Comparison of ENCODE assay signal across 1 cellular context in the genomic region with DNA sequence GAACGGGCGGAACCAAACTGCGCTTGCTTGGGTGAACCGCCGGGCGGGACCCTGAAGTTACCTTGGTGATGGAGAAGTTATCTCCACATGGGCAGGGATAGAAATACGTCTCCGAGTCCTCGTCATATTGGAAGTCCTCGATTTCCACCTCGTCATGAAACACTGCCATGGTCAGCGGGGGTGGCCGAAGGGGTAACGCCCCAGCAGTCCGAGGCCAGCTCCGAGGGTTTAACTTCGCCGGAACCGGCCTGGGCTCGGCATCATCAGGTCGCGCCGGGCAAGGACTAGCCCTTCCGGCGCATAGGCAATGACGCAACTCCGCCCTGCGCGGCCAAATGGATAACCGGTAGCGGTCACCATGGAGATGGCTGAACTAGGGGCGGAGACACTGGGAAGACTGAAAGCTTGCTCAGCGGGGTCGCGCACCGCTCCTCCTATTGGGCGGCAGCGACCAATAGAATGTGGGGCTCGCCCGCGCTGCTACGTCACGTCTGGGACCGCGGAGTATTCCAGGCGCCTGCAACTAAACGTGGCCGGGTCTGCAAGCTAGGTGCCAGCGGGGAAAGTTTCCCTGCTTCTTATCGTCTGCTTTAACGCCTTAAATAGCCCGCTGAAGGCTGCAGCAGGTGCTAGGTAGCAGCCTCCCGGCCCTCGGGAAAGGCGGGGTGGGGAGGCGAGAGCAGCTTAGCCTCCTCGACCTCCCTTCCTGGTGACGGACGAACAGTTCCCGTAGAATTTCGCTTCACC.
A peak's percentile ranks its signal among the peaks of the same experiment; 100 is the strongest.
TF ChIP-seq lines count a peak whose summit lies in the region.

TSS of gene DPH3 (minus strand) at position 236 of the 747 bp plus-strand sequence. CDS start at position 169, 67 bp downstream.
A gene with protein sequence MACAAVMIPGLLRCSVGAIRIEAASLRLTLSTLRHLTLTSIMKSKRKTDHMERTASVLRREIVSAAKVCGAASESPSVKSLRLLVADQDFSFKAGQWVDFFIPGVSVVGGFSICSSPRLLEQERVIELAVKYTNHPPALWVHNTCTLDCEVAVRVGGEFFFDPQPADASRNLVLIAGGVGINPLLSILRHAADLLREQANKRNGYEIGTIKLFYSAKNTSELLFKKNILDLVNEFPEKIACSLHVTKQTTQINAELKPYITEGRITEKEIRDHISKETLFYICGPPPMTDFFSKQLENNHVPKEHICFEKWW (plus strand): TSS at position 505 of the 747 bp plus-strand sequence. CDS start 5,741 bp downstream, outside the sequence.

TF ChIP-seq in K562, 482 proteins besides CTCF, POLR2A, EP300 and RAD21 (continued from another document and continues in another):
- TF ChIP-seq, protein P1, sequence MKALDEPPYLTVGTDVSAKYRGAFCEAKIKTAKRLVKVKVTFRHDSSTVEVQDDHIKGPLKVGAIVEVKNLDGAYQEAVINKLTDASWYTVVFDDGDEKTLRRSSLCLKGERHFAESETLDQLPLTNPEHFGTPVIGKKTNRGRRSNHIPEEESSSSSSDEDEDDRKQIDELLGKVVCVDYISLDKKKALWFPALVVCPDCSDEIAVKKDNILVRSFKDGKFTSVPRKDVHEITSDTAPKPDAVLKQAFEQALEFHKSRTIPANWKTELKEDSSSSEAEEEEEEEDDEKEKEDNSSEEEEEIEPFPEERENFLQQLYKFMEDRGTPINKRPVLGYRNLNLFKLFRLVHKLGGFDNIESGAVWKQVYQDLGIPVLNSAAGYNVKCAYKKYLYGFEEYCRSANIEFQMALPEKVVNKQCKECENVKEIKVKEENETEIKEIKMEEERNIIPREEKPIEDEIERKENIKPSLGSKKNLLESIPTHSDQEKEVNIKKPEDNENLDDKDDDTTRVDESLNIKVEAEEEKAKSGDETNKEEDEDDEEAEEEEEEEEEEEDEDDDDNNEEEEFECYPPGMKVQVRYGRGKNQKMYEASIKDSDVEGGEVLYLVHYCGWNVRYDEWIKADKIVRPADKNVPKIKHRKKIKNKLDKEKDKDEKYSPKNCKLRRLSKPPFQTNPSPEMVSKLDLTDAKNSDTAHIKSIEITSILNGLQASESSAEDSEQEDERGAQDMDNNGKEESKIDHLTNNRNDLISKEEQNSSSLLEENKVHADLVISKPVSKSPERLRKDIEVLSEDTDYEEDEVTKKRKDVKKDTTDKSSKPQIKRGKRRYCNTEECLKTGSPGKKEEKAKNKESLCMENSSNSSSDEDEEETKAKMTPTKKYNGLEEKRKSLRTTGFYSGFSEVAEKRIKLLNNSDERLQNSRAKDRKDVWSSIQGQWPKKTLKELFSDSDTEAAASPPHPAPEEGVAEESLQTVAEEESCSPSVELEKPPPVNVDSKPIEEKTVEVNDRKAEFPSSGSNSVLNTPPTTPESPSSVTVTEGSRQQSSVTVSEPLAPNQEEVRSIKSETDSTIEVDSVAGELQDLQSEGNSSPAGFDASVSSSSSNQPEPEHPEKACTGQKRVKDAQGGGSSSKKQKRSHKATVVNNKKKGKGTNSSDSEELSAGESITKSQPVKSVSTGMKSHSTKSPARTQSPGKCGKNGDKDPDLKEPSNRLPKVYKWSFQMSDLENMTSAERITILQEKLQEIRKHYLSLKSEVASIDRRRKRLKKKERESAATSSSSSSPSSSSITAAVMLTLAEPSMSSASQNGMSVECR (CRISPR knock-in tag; IDR thresholded peaks at IDR 0.05), result peak; percentile 63
- peak; percentile 47; the same call in 1 of the 2 replicates for TF ChIP-seq L3MBTL2 (IDR thresholded peaks at IDR 0.05)
- peak; percentile 96 for TF ChIP-seq POLR2G (IDR thresholded peaks at IDR 0.05; ENCODE audit: low read depth, low read length)
- TF ChIP-seq SAFB (IDR thresholded peaks at IDR 0.05; ENCODE audit: borderline replicate concordance, low read depth, low read length), result no peak
- no peak for TF ChIP-seq PTBP1 (IDR thresholded peaks at IDR 0.05; ENCODE audit: low read depth, low read length)
- no peak for TF ChIP-seq PHF21A (IDR thresholded peaks at IDR 0.05; ENCODE audit: borderline replicate concordance, low read depth)
- TF ChIP-seq ZNF695 (CRISPR knock-in tag; IDR thresholded peaks at IDR 0.05), result 0 out of 2 replicates have a peak, but pooled peaks have one; percentile 71
- peak; percentile 96 for TF ChIP-seq NBN (IDR thresholded peaks at IDR 0.05; ENCODE audit: low read depth)
- TF ChIP-seq ILF3 (IDR thresholded peaks at IDR 0.05; ENCODE audit: borderline replicate concordance), result no peak
- peak; percentile 90 for TF ChIP-seq NR4A1 (CRISPR knock-in tag; IDR thresholded peaks at IDR 0.05)
- peak; percentile 53; the same call in 1 of the 2 replicates for TF ChIP-seq NR4A1 (tag; IDR thresholded peaks at IDR 0.05)
- TF ChIP-seq, protein P2, sequence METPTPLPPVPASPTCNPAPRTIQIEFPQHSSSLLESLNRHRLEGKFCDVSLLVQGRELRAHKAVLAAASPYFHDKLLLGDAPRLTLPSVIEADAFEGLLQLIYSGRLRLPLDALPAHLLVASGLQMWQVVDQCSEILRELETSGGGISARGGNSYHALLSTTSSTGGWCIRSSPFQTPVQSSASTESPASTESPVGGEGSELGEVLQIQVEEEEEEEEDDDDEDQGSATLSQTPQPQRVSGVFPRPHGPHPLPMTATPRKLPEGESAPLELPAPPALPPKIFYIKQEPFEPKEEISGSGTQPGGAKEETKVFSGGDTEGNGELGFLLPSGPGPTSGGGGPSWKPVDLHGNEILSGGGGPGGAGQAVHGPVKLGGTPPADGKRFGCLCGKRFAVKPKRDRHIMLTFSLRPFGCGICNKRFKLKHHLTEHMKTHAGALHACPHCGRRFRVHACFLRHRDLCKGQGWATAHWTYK (CRISPR knock-in tag; IDR thresholded peaks at IDR 0.05), result peak; percentile 20; the same call in 1 of the 2 replicates
- TF ChIP-seq CREM (IDR thresholded peaks at IDR 0.05; ENCODE audit: low read depth), result peak; percentile 99
- TF ChIP-seq ZNF133 (CRISPR knock-in tag; IDR thresholded peaks at IDR 0.05), result 0 out of 2 replicates have a peak, but pooled peaks have one; percentile 57
- TF ChIP-seq, protein P3, sequence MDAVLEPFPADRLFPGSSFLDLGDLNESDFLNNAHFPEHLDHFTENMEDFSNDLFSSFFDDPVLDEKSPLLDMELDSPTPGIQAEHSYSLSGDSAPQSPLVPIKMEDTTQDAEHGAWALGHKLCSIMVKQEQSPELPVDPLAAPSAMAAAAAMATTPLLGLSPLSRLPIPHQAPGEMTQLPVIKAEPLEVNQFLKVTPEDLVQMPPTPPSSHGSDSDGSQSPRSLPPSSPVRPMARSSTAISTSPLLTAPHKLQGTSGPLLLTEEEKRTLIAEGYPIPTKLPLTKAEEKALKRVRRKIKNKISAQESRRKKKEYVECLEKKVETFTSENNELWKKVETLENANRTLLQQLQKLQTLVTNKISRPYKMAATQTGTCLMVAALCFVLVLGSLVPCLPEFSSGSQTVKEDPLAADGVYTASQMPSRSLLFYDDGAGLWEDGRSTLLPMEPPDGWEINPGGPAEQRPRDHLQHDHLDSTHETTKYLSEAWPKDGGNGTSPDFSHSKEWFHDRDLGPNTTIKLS (IDR thresholded peaks at IDR 0.05; ENCODE audit: borderline replicate concordance, low read depth), result peak; percentile 74; the same call in 1 of the 2 replicates
- TF ChIP-seq MAFK (IDR thresholded peaks at IDR 0.05; ENCODE audit: low read length), result no peak
- TF ChIP-seq SRF (CRISPR knock-in tag; IDR thresholded peaks at IDR 0.05), result peak; percentile 20 to 62; a peak in 2 of 4 replicates
- no peak; the same call in 1 of the 2 replicates for TF ChIP-seq BACH1 (tag; IDR thresholded peaks at IDR 0.05)
- TF ChIP-seq, protein P4, sequence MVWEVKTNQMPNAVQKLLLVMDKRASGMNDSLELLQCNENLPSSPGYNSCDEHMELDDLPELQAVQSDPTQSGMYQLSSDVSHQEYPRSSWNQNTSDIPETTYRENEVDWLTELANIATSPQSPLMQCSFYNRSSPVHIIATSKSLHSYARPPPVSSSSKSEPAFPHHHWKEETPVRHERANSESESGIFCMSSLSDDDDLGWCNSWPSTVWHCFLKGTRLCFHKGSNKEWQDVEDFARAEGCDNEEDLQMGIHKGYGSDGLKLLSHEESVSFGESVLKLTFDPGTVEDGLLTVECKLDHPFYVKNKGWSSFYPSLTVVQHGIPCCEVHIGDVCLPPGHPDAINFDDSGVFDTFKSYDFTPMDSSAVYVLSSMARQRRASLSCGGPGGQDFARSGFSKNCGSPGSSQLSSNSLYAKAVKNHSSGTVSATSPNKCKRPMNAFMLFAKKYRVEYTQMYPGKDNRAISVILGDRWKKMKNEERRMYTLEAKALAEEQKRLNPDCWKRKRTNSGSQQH (CRISPR knock-in tag; IDR thresholded peaks at IDR 0.05), result no peak
- TF ChIP-seq SIX5 (IDR thresholded peaks at IDR 0.05; ENCODE audit: borderline replicate concordance in 1 of 2, insufficient read depth in 1 of 2, low read depth in 1 of 2, low read length in 2 of 2), result peak; percentile 40 to 68; a peak in 3 of 4 replicates
- 0 out of 2 replicates have a peak, but pooled peaks have one; percentile 22 for TF ChIP-seq ZNF143 (CRISPR knock-in tag; IDR thresholded peaks at IDR 0.05)
- TF ChIP-seq EZH2 (IDR thresholded peaks at IDR 0.05; ENCODE audit: borderline replicate concordance, low read depth, low read length), result no peak
- TF ChIP-seq ZNF740 (CRISPR knock-in tag; IDR thresholded peaks at IDR 0.05), result no peak
- no peak for TF ChIP-seq ZNF740 (tag; IDR thresholded peaks at IDR 0.05)
- TF ChIP-seq MLX (CRISPR knock-in tag; conservative IDR thresholded peaks at IDR 0.05), result 0 out of 4 replicates have a peak, but pooled peaks of 1 of the 2 experiments have one; percentile 27
- no peak for TF ChIP-seq EHMT2 (IDR thresholded peaks at IDR 0.05)
- peak; percentile 92 for TF ChIP-seq HCFC1 (IDR thresholded peaks at IDR 0.05; ENCODE audit: low read depth, low read length)
- peak; percentile 100 for TF ChIP-seq GABPA (tag; conservative IDR thresholded peaks at IDR 0.05; ENCODE audit: low read depth)
- peak; percentile 71; the same call in 1 of the 2 replicates for TF ChIP-seq HDAC2 (IDR thresholded peaks at IDR 0.05)
- 0 out of 2 replicates have a peak, but pooled peaks have one; percentile 24 for TF ChIP-seq FOXP4 (CRISPR knock-in tag; IDR thresholded peaks at IDR 0.05; ENCODE audit: borderline replicate concordance)
- no peak for TF ChIP-seq ETV6 (IDR thresholded peaks at IDR 0.05; ENCODE audit: borderline replicate concordance in 1 of 2, low read depth in 2 of 2, low read length in 1 of 2)
- 0 out of 2 replicates have a peak, but pooled peaks have one; percentile 13 for TF ChIP-seq ETV6 (CRISPR knock-in tag; IDR thresholded peaks at IDR 0.05; ENCODE audit: borderline replicate concordance)
- TF ChIP-seq SUPT5H (IDR thresholded peaks at IDR 0.05), result peak; percentile 94
- TF ChIP-seq ZNF780A (CRISPR knock-in tag; IDR thresholded peaks at IDR 0.05), result no peak
- TF ChIP-seq ZNF668 (CRISPR knock-in tag; IDR thresholded peaks at IDR 0.05), result no peak
- TF ChIP-seq CEBPG (CRISPR knock-in tag; IDR thresholded peaks at IDR 0.05), result peak; percentile 88
- peak; percentile 93 to 97 for TF ChIP-seq CEBPG (tag; conservative IDR thresholded peaks at IDR 0.05 in 1 of 2, IDR thresholded peaks at IDR 0.05 in 1 of 2)
- peak in 1 of 2 experiments; percentile 91 for TF ChIP-seq FOXK2 (conservative IDR thresholded peaks at IDR 0.05 in 1 of 2, IDR thresholded peaks at IDR 0.05 in 1 of 2; ENCODE audit: low read depth in 2 of 2)
- TF ChIP-seq ZNF507 (tag; conservative IDR thresholded peaks at IDR 0.05), result no peak
- TF ChIP-seq KDM5B (IDR thresholded peaks at IDR 0.05; ENCODE audit: insufficient replicate concordance, low read depth, low read length), result peak; percentile 92
- no peak for TF ChIP-seq NELFE (IDR thresholded peaks at IDR 0.05; ENCODE audit: insufficient read depth, insufficient read length)
- TF ChIP-seq HOMEZ (CRISPR knock-in tag; IDR thresholded peaks at IDR 0.05), result 0 out of 2 replicates have a peak, but pooled peaks have one; percentile 46
- TF ChIP-seq KLF13 (tag; IDR thresholded peaks at IDR 0.05; ENCODE audit: borderline replicate concordance, low read depth), result peak; percentile 7; the same call in 1 of the 2 replicates
- TF ChIP-seq NR2C2 (CRISPR knock-in tag; IDR thresholded peaks at IDR 0.05), result peak; percentile 86
- peak; percentile 96 for TF ChIP-seq NR2C2 (tag; IDR thresholded peaks at IDR 0.05)
- TF ChIP-seq NFATC3 (IDR thresholded peaks at IDR 0.05), result no peak
- peak; percentile 24; the same call in 1 of the 2 replicates for TF ChIP-seq ZFP1 (CRISPR knock-in tag; IDR thresholded peaks at IDR 0.05)
